In genomic region chr7:129674475-129674874, GRCh38 we compare ENCODE assay signal across 6 cellular contexts.
DNase-seq lines count a peak whose midpoint lies in the region; ATAC-seq, FAIRE-seq and TF ChIP-seq lines count a peak whose summit lies in the region.
"Not testable (repeated sequence)": the region's sequence is repeated elsewhere in the genome, so short reads cannot be mapped to it uniquely, and the experiment has no call there.

No MANE protein-coding gene starts in this region.

- ATAC-seq in WTC11, K562: not testable (repeated sequence)

- H3K36me3 Mint-ChIP-seq in WTC11 (peaks cover 38% of the 10 kb centered on the region), astrocyte (ENCODE audit: low read depth, unreplicated experiment) (peaks cover 25% of the 10 kb centered on the region), endodermal cell (ENCODE audit: low read depth) (peaks cover 47% of the 10 kb centered on the region), endothelial cell (ENCODE audit: low read depth, unreplicated experiment) (peaks cover 24% of the 10 kb centered on the region)

- peak; percentile 11 for DNase-seq in RPMI7951 (ENCODE audit: low read depth)
- DNase-seq in WTC11 (ENCODE audit: low spot score); astrocyte (ENCODE audit: low read depth); K562 (ENCODE audit: extremely low read depth in 1 of 4, low spot score in 3 of 4); endodermal cell; endothelial cell (ENCODE audit: low spot score): not testable (repeated sequence)

- not testable (repeated sequence) for H3K4me2 ChIP-seq in astrocyte (ENCODE audit: low read length); K562 (ENCODE audit: insufficient read depth, low read length)

- not testable (repeated sequence) for H2AFZ ChIP-seq in astrocyte (ENCODE audit: low read depth, low read length); K562 (ENCODE audit: low read depth, low read length)

- not testable (repeated sequence) for H3K4me1 ChIP-seq in astrocyte (ENCODE audit: insufficient read depth, low read length); K562 (replicated peaks in 1 of 2; ENCODE audit: control insufficient read depth in 2 of 2, insufficient read depth in 2 of 2, low read length in 2 of 2); endodermal cell (ENCODE audit: control insufficient read depth, insufficient read depth, low read length)

- WGBS in K562 (ENCODE audit: insufficient coverage, low coverage, missing lambda C conversion rate) = 88% methylated on average over 4 of the region's 4 CpGs
- WGBS in endodermal cell (ENCODE audit: insufficient coverage in 1 of 2, insufficient read length in 1 of 2), 2 experiments = 94 to 100% methylated on average over 4 of the region's 4 CpGs

- H3K79me2 ChIP-seq in astrocyte (ENCODE audit: insufficient read depth, low read length); K562 (ENCODE audit: control insufficient read depth, insufficient read depth, low read length): not testable (repeated sequence)

- H3K4me3 Mint-ChIP-seq in WTC11; astrocyte (ENCODE audit: unreplicated experiment); endodermal cell: not testable (repeated sequence)
- H3K4me3 Mint-ChIP-seq in endothelial cell (ENCODE audit: unreplicated experiment) = peak overlapping the region; percentile 73

- CTCF ChIA-PET in WTC11 (lab: Charles Lee) (interaction anchor here (1.8 kb wide), 1 partner anchor 67 kb away, joined by 3 read pairs; no protein-coding TSS in a partner anchor), K562 (lab: Yijun Ruan, JAX; ENCODE audit: low intra/inter-chr PET ratio) (interaction anchor here (0.7 kb wide), 1 partner anchor 84 kb away, joined by 3 read pairs; no protein-coding TSS in a partner anchor)

- not testable (repeated sequence) for H3K27me3 ChIP-seq in astrocyte (ENCODE audit: insufficient read depth, low read length); K562 (ENCODE audit: control insufficient read depth in 2 of 2, insufficient read depth in 2 of 2, low read length in 2 of 2); endodermal cell (ENCODE audit: control insufficient read depth, insufficient read depth, low read length, poor library complexity, severe bottlenecking)

- not testable (repeated sequence) for TF ChIP-seq POLR2A in K562 (conservative IDR thresholded peaks at IDR 0.05)

- H3K27ac ChIP-seq in astrocyte (ENCODE audit: low read depth, low read length); K562 (ENCODE audit: extremely low read depth, low read depth, low read length); endodermal cell (ENCODE audit: low read depth, low read length): not testable (repeated sequence)

- TF ChIP-seq EP300 in K562 (IDR thresholded peaks at IDR 0.05; ENCODE audit: low read length) = not testable (repeated sequence)

- not testable (repeated sequence) for H3K36me3 ChIP-seq in astrocyte (ENCODE audit: insufficient read depth, low read length)
- H3K36me3 ChIP-seq in K562 (ENCODE audit: control insufficient read depth, insufficient read depth, low read length) (peaks cover 31% of the 10 kb centered on the region), endodermal cell (ENCODE audit: control insufficient read depth, insufficient read depth, low read length) (peaks cover 70% of the 10 kb centered on the region)

- not testable (repeated sequence) for FAIRE-seq in astrocyte (lab: Jason Lieb, UNC); K562 (lab: Jason Lieb, UNC)

- not testable (repeated sequence) for H3K27ac Mint-ChIP-seq in WTC11; endodermal cell; endothelial cell (ENCODE audit: unreplicated experiment)
- H3K27ac Mint-ChIP-seq in astrocyte (ENCODE audit: unreplicated experiment) = peak overlapping the region; percentile 6

- H3K9me3 ChIP-seq in astrocyte (ENCODE audit: insufficient read depth, low read depth, low read length) = not testable (repeated sequence)
- peaks cover 11% of the 10 kb centered on the region for H3K9me3 ChIP-seq in K562 (replicated peaks; ENCODE audit: control insufficient read depth, insufficient read depth, low read depth, low read length)
- peaks cover 37% of the 10 kb centered on the region for H3K9me3 ChIP-seq in endodermal cell (ENCODE audit: control insufficient read depth, low read length)

- H3K9ac ChIP-seq in astrocyte (ENCODE audit: low read length); K562 (ENCODE audit: insufficient read depth in 1 of 2, low read depth in 2 of 2, low read length in 2 of 2); endodermal cell (ENCODE audit: extremely low read depth, low read length, poor library complexity, severe bottlenecking): not testable (repeated sequence)

- H3K9me3 Mint-ChIP-seq in WTC11 (peaks cover 13% of the 10 kb centered on the region), endodermal cell (peaks cover 21% of the 10 kb centered on the region)
- not testable (repeated sequence) for H3K9me3 Mint-ChIP-seq in astrocyte (ENCODE audit: unreplicated experiment); endothelial cell (ENCODE audit: unreplicated experiment)

- not testable (repeated sequence) for H3K27me3 Mint-ChIP-seq in WTC11 (ENCODE audit: low read depth); astrocyte (ENCODE audit: low read depth, unreplicated experiment); endodermal cell (ENCODE audit: insufficient read depth); endothelial cell (ENCODE audit: unreplicated experiment)

- H3K4me1 Mint-ChIP-seq in WTC11; astrocyte (ENCODE audit: low read depth, unreplicated experiment); endodermal cell; endothelial cell (ENCODE audit: unreplicated experiment): not testable (repeated sequence)

- TF ChIP-seq RAD21 in K562 (CRISPR knock-in tag; conservative IDR thresholded peaks at IDR 0.05 in 1 of 2, IDR thresholded peaks at IDR 0.05 in 1 of 2) = not testable (repeated sequence)

- not testable (repeated sequence) for TF ChIP-seq CTCF in WTC11 (IDR thresholded peaks at IDR 0.05); astrocyte (IDR thresholded peaks at IDR 0.05; ENCODE audit: insufficient read depth, low read depth, low read length); K562 (IDR thresholded peaks at IDR 0.05 in 2 of 3, conservative IDR thresholded peaks at IDR 0.05 in 1 of 3; ENCODE audit: insufficient read depth in 2 of 3, low read depth in 1 of 3, low read length in 3 of 3); endodermal cell (conservative IDR thresholded peaks at IDR 0.05); endothelial cell (IDR thresholded peaks at IDR 0.05; ENCODE audit: unreplicated experiment)

- POLR2A ChIA-PET in WTC11 (lab: Charles Lee); K562 (lab: Yijun Ruan, JAX): not testable (repeated sequence)

- H4K20me1 ChIP-seq in astrocyte (ENCODE audit: insufficient read depth, low read length); K562 (replicated peaks; ENCODE audit: control insufficient read depth, insufficient read depth, low read length): not testable (repeated sequence)

- H3K9me1 ChIP-seq in K562 (ENCODE audit: control insufficient read depth, insufficient read depth, low read length) = not testable (repeated sequence)

- intact Hi-C loops in K562 (cut with micrococcal nuclease) = not testable (repeated sequence)

- BruUV-seq in K562 (replicated peaks; lab: Mats Ljungman, UMichigan) = not testable (repeated sequence)

- in situ Hi-C loops in K562 (cut with MboI) = not testable (repeated sequence)

- H3K4me3 ChIP-seq in astrocyte (ENCODE audit: insufficient read depth, low read depth, low read length); K562: not testable (repeated sequence)
- peak overlapping the region; percentile 0 for H3K4me3 ChIP-seq in endodermal cell (ENCODE audit: low read length)

TF ChIP-seq in WTC11, 78 proteins besides CTCF, POLR2A, EP300 and RAD21:
- TF ChIP-seq ZNF121 (CRISPR knock-in tag; IDR thresholded peaks at IDR 0.05) = peak; percentile 38; the same call in 1 of the 2 replicates

TF ChIP-seq in K562, 482 proteins besides CTCF, POLR2A, EP300 and RAD21:
- not testable (repeated sequence) for TF ChIP-seq BRCA1 (IDR thresholded peaks at IDR 0.05)
- 0 out of 2 replicates have a peak, but pooled peaks have one; percentile 24 for TF ChIP-seq BRCA1 (CRISPR knock-in tag; IDR thresholded peaks at IDR 0.05)
- peak; percentile 95 for TF ChIP-seq ZNF121 (CRISPR knock-in tag; conservative IDR thresholded peaks at IDR 0.05)
